ENCODE assay signal across 29 cellular contexts in genomic region chr10:117596666-117597065, GRCh38. TPM values are rescaled to one million over a fixed set of nuclear protein-coding genes. Genes with fewer than 3 reads are reported as not detected.
"Had no signal": no experiment of that assay in that cellular context is flagged by ENCODE, and none has a peak within 500 bp of the region (broad histone marks: within the 10 kb centered on the region; RNA-seq: fewer than 3 reads in every experiment).

No MANE protein-coding gene starts in this region.

- DNase-seq: activated CD4-positive, alpha-beta T cell treated with anti-CD3 and anti-CD28 coated beads, Interleukin-2, amount 50 U/mL, for 4 hours; activated CD8-positive, alpha-beta memory T cell treated with anti-CD3 and anti-CD28 coated beads for 24 hours; activated CD8-positive, alpha-beta memory T cell treated with anti-CD3 and anti-CD28 coated beads, Interleukin-2, amount 50 U/mL, for 4 hours; activated naive CD4-positive, alpha-beta T cell; activated naive CD8-positive, alpha-beta T cell treated with anti-CD3 and anti-CD28 coated beads for 36 hours; activated T-cell treated with anti-CD3 and anti-CD28 coated beads, Interleukin-2, amount 50 U/mL, for 24 hours; colonic mucosa; dorsolateral prefrontal cortex; effector memory CD8-positive, alpha-beta T cell; gastrocnemius medialis; left colon; naive thymus-derived CD4-positive, alpha-beta T cell; posterior cingulate gyrus; right lobe of liver; small intestine; stimulated activated CD4-positive, alpha-beta T cell treated with anti-CD3 and anti-CD28 coated beads, Interleukin-4, amount 100 ng/mL, for 1 hour; stimulated activated naive CD4-positive, alpha-beta T cell; T-helper 9 cell; testis; upper lobe of right lung had no signal

- H3K4me3 ChIP-seq: breast epithelium, colonic mucosa, dorsolateral prefrontal cortex, gastrocnemius medialis, neural progenitor cell, right lobe of liver, testis, upper lobe of right lung had no signal

- ATAC-seq: effector memory CD8-positive, alpha-beta T cell; esophagus mucosa; gastrocnemius medialis; left colon; naive thymus-derived CD4-positive, alpha-beta T cell; right lobe of liver; upper lobe of right lung; WTC11 had no signal

- H3K27ac ChIP-seq: breast epithelium, colonic mucosa, dorsolateral prefrontal cortex, gastrocnemius medialis, neural progenitor cell, right lobe of liver, testis, upper lobe of right lung had no signal

- H3K4me1 ChIP-seq: breast epithelium, colonic mucosa, gastrocnemius medialis, neural progenitor cell, right lobe of liver, testis, upper lobe of right lung had no signal

- FAIRE-seq: astrocyte, endothelial cell of umbilical vein, keratinocyte, small intestine had no signal

- H3K9me3 ChIP-seq: colonic mucosa, gastrocnemius medialis, right lobe of liver, testis, upper lobe of right lung had no signal

- H3K36me3 ChIP-seq: breast epithelium, colonic mucosa, gastrocnemius medialis, neural progenitor cell, right lobe of liver, upper lobe of right lung had no signal

RNA-seq across cellular contexts. Expression of gene EMX2, which starts 54.1 kb away (rescaled TPM):
- total RNA-seq: activated naive CD8-positive, alpha-beta T cell treated with anti-CD3 and anti-CD28 coated beads for 36 hours; activated T-helper 2 cell treated with anti-CD3 and anti-CD28 coated beads, Interferon-gamma antibody, Interleukin-2, Interleukin-4, amounts not matched to agents 10 μg/mL and 5 μg/mL and 100 μg/mL, durations not matched to agents 14 hours and 24 hours and 36 hours; astrocyte; colonic mucosa; endothelial cell of umbilical vein; esophagus mucosa; naive thymus-derived CD4-positive, alpha-beta T cell; right lobe of liver; T-helper 1 cell treated with Interleukin-12 subunit alpha and Interleukin-12 subunit beta and Interleukin-4 antibody, amounts not matched to agents 30 ng/mL and 1 ng/mL, for 36 hours; upper lobe of right lung; WTC11 had no signal
- polyA plus RNA-seq: endothelial cell of umbilical vein; naive thymus-derived CD4-positive, alpha-beta T cell had no signal
